1 cellular context compared by ENCODE assay signal in genomic region chr19:17266975-17267788, GRCh38.
A peak's percentile ranks its signal among the peaks of the same experiment; 100 is the strongest.
TF ChIP-seq lines count a peak whose summit lies in the region.

BABAM1 (plus strand) TSS chr19:17267443; CDS start chr19:17268807, 1,364 bp downstream.

TF ChIP-seq in GM12878, 131 proteins besides CTCF, POLR2A, EP300 and RAD21 (continued from another document):
- peak; percentile 93 for TF ChIP-seq CREM (IDR thresholded peaks at IDR 0.05; ENCODE audit: low read depth)
- peak; percentile 79 for TF ChIP-seq POLR2AphosphoS5 (IDR thresholded peaks at IDR 0.05; ENCODE audit: low read length)
- TF ChIP-seq ZBTB40 (IDR thresholded peaks at IDR 0.05; ENCODE audit: borderline replicate concordance), result peak; percentile 94
- TF ChIP-seq GABPA (IDR thresholded peaks at IDR 0.05; ENCODE audit: low read depth), result peak; percentile 97
